35 cellular contexts compared by ENCODE assay signal in the genomic region with DNA sequence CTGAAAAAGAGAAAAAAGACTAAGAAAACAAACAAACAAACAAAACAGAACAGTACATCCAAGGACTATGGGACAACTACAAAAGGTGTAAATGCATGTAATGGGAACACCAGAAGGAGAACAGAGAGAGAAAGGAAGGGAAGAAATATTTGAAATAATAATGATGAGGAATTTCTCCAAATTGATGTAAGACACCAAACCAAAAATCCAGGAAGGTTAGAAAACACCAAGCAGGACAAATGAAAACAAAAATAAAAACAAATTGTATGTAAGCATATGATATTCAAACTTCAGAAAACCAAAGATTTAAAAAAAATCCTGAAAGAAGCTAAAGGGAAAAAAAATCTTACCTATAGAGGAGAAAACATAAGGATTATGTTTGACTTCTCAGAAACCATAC.
"Had no signal": no experiment of that assay in that cellular context is flagged by ENCODE, and none has a peak within 500 bp of the region (broad histone marks: within the 10 kb centered on the region; RNA-seq: fewer than 3 reads in every experiment).

No MANE protein-coding gene starts in this region.

- H3K4me3 ChIP-seq: MG63 had no signal

- H3K36me3 ChIP-seq: MG63 had no signal

- DNase-seq: Karpas-422, Kasumi-1, MG63, MM.1S, MV-4-11, NCI-H1048, NCI-H1092, NCI-H1092 treated with DMSO at 0.1 percent for 48 hours, NCI-H1105, NCI-H1105 treated with DMSO at 0.1 percent for 48 hours, NCI-H1417, NCI-H1417 treated with DMSO at 0.1 percent for 48 hours, NCI-H1436, NCI-H1436 treated with DMSO at 0.1 percent for 48 hours, NCI-H146, NCI-H1694, NCI-H1694 treated with DMSO at 0.1 percent for 48 hours, NCI-H187, NCI-H187 treated with DMSO at 0.1 percent for 48 hours, NCI-H1930, NCI-H2029, NCI-H2029 treated with DMSO at 0.1 percent for 48 hours, NCI-H2081, NCI-H2081 treated with DMSO at 0.1 percent for 48 hours, NCI-H2107, NCI-H2171, NCI-H2171 treated with DMSO at 0.1 percent for 48 hours, NCI-H2227 treated with DMSO at 0.1 percent for 48 hours, NCI-H226, NCI-H345, NCI-H446, NCI-H446 treated with DMSO at 0.1 percent for 48 hours, NCI-H510A, NCI-H510A treated with DMSO at 0.1 percent for 48 hours, NCI-H524 treated with DMSO at 0.1 percent for 48 hours had no signal
